ENCODE assay signal across 8 cellular contexts in the genomic region with DNA sequence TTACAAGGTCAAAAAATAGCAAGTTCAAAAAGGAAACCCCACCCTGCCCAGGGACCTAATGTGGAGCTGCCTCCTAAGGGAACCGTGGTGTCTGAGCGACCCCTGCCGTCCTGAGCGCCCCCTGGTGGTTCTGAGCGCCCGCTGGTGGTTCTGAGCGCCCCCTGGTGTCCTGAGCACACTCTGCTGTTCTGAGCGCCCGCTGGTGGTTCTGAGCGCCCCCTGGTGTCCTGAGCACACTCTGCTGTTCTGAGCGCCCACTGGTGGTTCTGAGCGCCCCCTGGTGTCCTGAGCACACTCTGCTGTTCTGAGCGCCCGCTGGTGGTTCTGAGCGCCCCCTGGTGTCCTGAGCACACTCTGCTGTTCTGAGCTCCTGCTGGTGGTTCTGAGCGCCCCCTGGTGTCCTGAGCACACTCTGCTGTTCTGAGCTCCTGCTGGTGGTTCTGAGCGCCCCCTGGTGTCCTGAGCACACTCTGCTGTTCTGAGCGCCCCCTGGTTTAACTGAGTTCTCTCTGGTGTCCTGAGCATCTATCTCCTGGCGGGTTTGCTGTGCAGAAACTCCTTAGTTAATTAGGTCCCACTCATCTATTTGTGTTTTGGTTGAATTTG.
DNase-seq lines count a peak whose midpoint lies in the region; ATAC-seq and TF ChIP-seq lines count a peak whose summit lies in the region.
"Not testable (repeated sequence)": the region's sequence is repeated elsewhere in the genome, so short reads cannot be mapped to it uniquely, and the experiment has no call there.

No MANE protein-coding gene starts in this region.

- intact Hi-C loops in CD14-positive monocyte (cut with micrococcal nuclease): not testable (repeated sequence)

- H3K9me3 Mint-ChIP-seq in CD14-positive monocyte, naive B cell: not testable (repeated sequence)
- H3K9me3 Mint-ChIP-seq in chondrocyte (ENCODE audit: low read depth): peaks cover 36% of the 10 kb centered on the region

- H3K4me1 Mint-ChIP-seq in CD14-positive monocyte; chondrocyte (ENCODE audit: low read depth): not testable (repeated sequence)
- peaks cover 10 to 15% (median 12%) of the 10 kb centered on the region in 3 donors for H3K4me1 Mint-ChIP-seq in naive B cell

- not testable (repeated sequence) for H3K4me3 Mint-ChIP-seq in CD14-positive monocyte; chondrocyte (ENCODE audit: unreplicated experiment); naive B cell

- peak; percentile 47 for ATAC-seq in GM19351 (IDR thresholded peaks at IDR 0.05; ENCODE audit: unreplicated experiment)
- ATAC-seq in HG03571 (IDR thresholded peaks at IDR 0.05; ENCODE audit: unreplicated experiment): peak; percentile 45
- ATAC-seq in naive B cell (ENCODE audit: low read depth in 2 of 2): peak; percentile 44 to 60

- peak; percentile 53 for DNase-seq in CD14-positive monocyte (ENCODE audit: low spot score)
- DNase-seq in T-helper 2 cell: peak in 4 of 5 experiments; percentile 37 to 67 (median 39)
- DNase-seq in activated T-cell treated with anti-CD3 and anti-CD28 coated beads, Interleukin-2, amount 50 U/mL, for 1 hour: peak; percentile 67
- not testable (repeated sequence) for DNase-seq in chondrocyte (ENCODE audit: low spot score)
- DNase-seq in naive B cell: peak; percentile 49
- DNase-seq in stimulated activated CD8-positive, alpha-beta memory T cell treated with anti-CD3 and anti-CD28 coated beads, Interleukin-12 subunit alpha, Interleukin-12 subunit beta, amount 100 ng/mL, for 4 hours (ENCODE audit: low read depth): peak; percentile 10

- not testable (repeated sequence) for H3K27me3 Mint-ChIP-seq in CD14-positive monocyte (ENCODE audit: low read depth in 3 of 3); chondrocyte (ENCODE audit: low read depth); naive B cell

- peak; percentile 89 for TF ChIP-seq CTCF in CD14-positive monocyte (IDR thresholded peaks at IDR 0.05)
- peak; percentile 57 for TF ChIP-seq CTCF in chondrocyte (IDR thresholded peaks at IDR 0.05)

- H3K27ac Mint-ChIP-seq in CD14-positive monocyte (peak overlapping the region in 2 of 7 donors; percentile 33 to 40), naive B cell (peak overlapping the region in 4 of 6 donors; percentile 41 to 93 (median 60))
- not testable (repeated sequence) for H3K27ac Mint-ChIP-seq in chondrocyte (ENCODE audit: unreplicated experiment)

- not testable (repeated sequence) for H3K36me3 Mint-ChIP-seq in CD14-positive monocyte; chondrocyte (ENCODE audit: low read depth); naive B cell
